In the genomic region with DNA sequence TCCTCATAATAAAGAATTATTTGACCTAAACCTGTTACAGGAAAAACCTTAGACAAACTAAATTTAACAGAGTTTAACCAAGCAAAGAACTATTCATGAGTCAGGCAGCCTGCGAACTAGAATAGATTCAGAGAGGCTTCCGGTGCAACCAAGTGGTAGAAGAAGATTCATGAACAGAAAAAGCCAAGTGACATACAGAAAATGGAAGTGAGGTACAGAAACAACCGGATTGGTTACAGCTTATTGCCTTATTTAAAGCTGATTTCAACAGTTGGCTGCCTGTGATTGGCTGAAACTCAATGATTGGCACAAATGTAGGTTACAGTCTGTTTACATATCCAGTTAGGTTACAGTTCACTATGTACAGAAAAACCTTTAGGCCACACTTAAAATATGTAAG, we compare ENCODE assay signal across 11 cellular contexts. TPM values are rescaled to one million over a fixed set of nuclear protein-coding genes. Genes with fewer than 3 reads are reported as not detected.
DNase-seq lines count a peak whose midpoint lies in the region; ATAC-seq lines count a peak whose summit lies in the region.
"Had no signal": no experiment of that assay in that cellular context is flagged by ENCODE, and none has a peak within 500 bp of the region (broad histone marks: within the 10 kb centered on the region; RNA-seq: fewer than 3 reads in every experiment).

No MANE protein-coding gene starts in this region.

- ATAC-seq in GM18519 (IDR thresholded peaks at IDR 0.05; ENCODE audit: low FRiP score, unreplicated experiment) (peak; percentile 66), GM21737 (IDR thresholded peaks at IDR 0.05; ENCODE audit: unreplicated experiment) (peak; percentile 85), HG03571 (IDR thresholded peaks at IDR 0.05; ENCODE audit: unreplicated experiment) (peak; percentile 83)
- ATAC-seq: lower lobe of right lung had no signal

- intact Hi-C loops in posterior vena cava (cut with DNase I), result no loop called here

- peak; percentile 60 for DNase-seq in glomerular visceral epithelial cell (ENCODE audit: extremely low spot score)
- no peak for DNase-seq in HuH-7.5 (ENCODE audit: low spot score)
- DNase-seq in epidermal melanocyte (ENCODE audit: insufficient read length, low spot score), result no peak
- DNase-seq in activated effector memory CD4-positive, alpha-beta T cell treated with Interleukin-2 at 50 U/mL for 16 hours, result no peak
- DNase-seq in posterior vena cava (ENCODE audit: low spot score), result no peak
- DNase-seq: activated T-cell treated with anti-CD3 and anti-CD28 coated beads, Interleukin-2, amount 50 U/mL, for 1 hour; lower lobe of right lung; Right ventricle myocardium superior had no signal

RNA-seq across cellular contexts. Expression of gene PPP1R3G, which starts 10.1 kb away (rescaled TPM):
- 1 to 10 TPM; 2.8 to 4.2 TPM for total RNA-seq in posterior vena cava
